ENCODE assay signal across 25 cellular contexts in genomic region chr4:94411296-94411695, GRCh38. TPM values are rescaled to one million over a fixed set of nuclear protein-coding genes. Genes with fewer than 3 reads are reported as not detected.
DNase-seq lines count a peak whose midpoint lies in the region; ATAC-seq and TF ChIP-seq lines count a peak whose summit lies in the region.
"Had no signal": no experiment of that assay in that cellular context is flagged by ENCODE, and none has a peak within 500 bp of the region (broad histone marks: within the 10 kb centered on the region; RNA-seq: fewer than 3 reads in every experiment).

No MANE protein-coding gene starts in this region.

- H3K79me2 ChIP-seq in ACC112 (ENCODE audit: control insufficient read depth, insufficient read depth, low read length, unreplicated experiment) (no peaks in the 10 kb centered on the region), PC-9 (ENCODE audit: low read depth) (no peaks in the 10 kb centered on the region)

- H3K4me3 ChIP-seq in ACC112 (ENCODE audit: low read depth, low read length) = no peak overlapping the region
- H3K4me3 ChIP-seq in PC-9 = no peak overlapping the region
- H3K4me3 ChIP-seq in skeletal muscle tissue (ENCODE audit: low read length in 3 of 3) = no peak overlapping the region

- H4K20me1 ChIP-seq in PC-9 (ENCODE audit: insufficient read depth) = no peaks in the 10 kb centered on the region

- POLR2A ChIA-PET in PC-9 (lab: Charles Lee; ENCODE audit: unreplicated experiment) = interaction anchor here (0.6 to 0.9 kb wide), 3 partner anchors 44 to 147 kb away, joined by 3 to 9 read pairs (median 4); no protein-coding TSS in a partner anchor

- H3K36me3 ChIP-seq in ACC112 (ENCODE audit: insufficient read depth, low read length) (no peaks in the 10 kb centered on the region), PC-9 (ENCODE audit: low read depth) (no peaks in the 10 kb centered on the region), skeletal muscle tissue (ENCODE audit: control insufficient read depth in 3 of 3, insufficient read depth in 3 of 3, low read length in 3 of 3) (no peaks in the 10 kb centered on the region)

- CTCF ChIA-PET in PC-9 (lab: Charles Lee) = no interaction called here

- DNase-seq in PC-9 (no peak), epithelial cell of prostate (ENCODE audit: low read depth, low spot score) (no peak), SIG-M5 treated with dmso at 0.1 percent for 504 hours (lab: John Stamatoyannopoulos, UW; ENCODE audit: unreplicated experiment) (no peak), NCI-H226 (no peak)
- DNase-seq: activated CD4-positive, CD25-positive, alpha-beta regulatory T cell; activated effector memory CD4-positive, alpha-beta T cell treated with anti-CD3 and anti-CD28 coated beads, Interleukin-2, amount 50 U/mL, for 16 hours; activated naive CD8-positive, alpha-beta T cell treated with anti-CD3 and anti-CD28 coated beads for 36 hours; activated T-cell treated with anti-CD3 and anti-CD28 coated beads, Interleukin-2, amount 50 U/mL, for 24 hours; C1 segment of cervical spinal cord; caudate nucleus; DMS153; endodermal cell; foreskin keratinocyte; hippocampal formation; Kasumi-1; NCI-H1436; NCI-H2081 treated with DMSO at 0.1 percent for 48 hours; NCI-H2227 treated with DMSO at 0.1 percent for 48 hours; NCI-H526 treated with DMSO at 0.1 percent for 48 hours; stimulated activated CD8-positive, alpha-beta memory T cell treated with anti-CD3 and anti-CD28 coated beads, Interleukin-4, amount 100 ng/mL, for 48 hours; T-cell had no signal

- H3K4me1 ChIP-seq in ACC112 (ENCODE audit: control insufficient read depth, insufficient read depth, low read length, unreplicated experiment) (peaks cover 62% of the 10 kb centered on the region), PC-9 (replicated peaks; ENCODE audit: insufficient read depth) (peaks cover 22% of the 10 kb centered on the region), skeletal muscle tissue (ENCODE audit: control insufficient read depth in 3 of 3, insufficient read depth in 3 of 3, low read length in 3 of 3) (peaks cover 31 to 34% (median 32%) of the 10 kb centered on the region in 3 donors)

- H2AFZ ChIP-seq in ACC112 (ENCODE audit: low read length, unreplicated experiment) = no peak overlapping the region
- H2AFZ ChIP-seq in PC-9 = no peak overlapping the region

- no peaks in the 10 kb centered on the region for H3K9me2 ChIP-seq in PC-9 (ENCODE audit: insufficient read depth)

- H3K27ac ChIP-seq in ACC112 (ENCODE audit: low read depth, low read length) (peak overlapping the region; percentile 92), PC-9 (no peak overlapping the region), epithelial cell of prostate (peak overlapping the region; percentile 34), skeletal muscle tissue (ENCODE audit: low read depth, low read length) (peak overlapping the region; percentile 94)
- H3K27ac ChIP-seq: foreskin keratinocyte had no signal

- intact Hi-C loops in PC-9 (cut with micrococcal nuclease; ENCODE audit: unreplicated experiment) = no loop called here

- no peak overlapping the region for H3K4me2 ChIP-seq in PC-9

- H3F3A ChIP-seq in PC-9 (ENCODE audit: insufficient read depth, low read depth) = peaks cover 12% of the 10 kb centered on the region

- no peak for ATAC-seq in GM18511 (IDR thresholded peaks at IDR 0.05; ENCODE audit: unreplicated experiment)
- ATAC-seq: foreskin keratinocyte; natural killer cell treated with Interleukin-12 subunit alpha and Interleukin-12 subunit beta and Interleukin-15 and Interleukin-18, amount 100 ng/mL, for 72 hours; T-cell had no signal

- BruUV-seq in PC-9 (replicated peaks; lab: Mats Ljungman, UMichigan) = TSS peak; percentile 71

- TF ChIP-seq CTCF in PC-9 (conservative IDR thresholded peaks at IDR 0.05) = no peak

- H3K9me3 ChIP-seq in PC-9 (ENCODE audit: insufficient read depth, low read depth) (0 out of 2 replicates have a peak, but pooled peaks cover 2% of the 10 kb centered on the region), skeletal muscle tissue (ENCODE audit: control insufficient read depth in 3 of 3, low read length in 3 of 3) (no peaks in the 10 kb centered on the region)

- H3K27me3 ChIP-seq in ACC112 (ENCODE audit: insufficient read depth, low read length) = no peaks in the 10 kb centered on the region
- no peaks in the 10 kb centered on the region for H3K27me3 ChIP-seq in PC-9 (ENCODE audit: insufficient read depth, low read depth)
- H3K27me3 ChIP-seq in skeletal muscle tissue (ENCODE audit: control insufficient read depth in 3 of 3, insufficient read depth in 3 of 3, low read length in 3 of 3) = no peaks in the 10 kb centered on the region
- H3K27me3 ChIP-seq: foreskin keratinocyte had no signal

- no peak overlapping the region for H3K9ac ChIP-seq in skeletal muscle tissue (ENCODE audit: low read depth in 1 of 3, low read length in 3 of 3)

RNA-seq across cellular contexts. Expression of gene PDLIM5, which starts 40.4 kb away (rescaled TPM):
- total RNA-seq in PC-9 (2021) (121 and 130 TPM in 2 replicates), skeletal muscle tissue (311 TPM)
